15 cellular contexts compared by ENCODE assay signal in the genomic region with DNA sequence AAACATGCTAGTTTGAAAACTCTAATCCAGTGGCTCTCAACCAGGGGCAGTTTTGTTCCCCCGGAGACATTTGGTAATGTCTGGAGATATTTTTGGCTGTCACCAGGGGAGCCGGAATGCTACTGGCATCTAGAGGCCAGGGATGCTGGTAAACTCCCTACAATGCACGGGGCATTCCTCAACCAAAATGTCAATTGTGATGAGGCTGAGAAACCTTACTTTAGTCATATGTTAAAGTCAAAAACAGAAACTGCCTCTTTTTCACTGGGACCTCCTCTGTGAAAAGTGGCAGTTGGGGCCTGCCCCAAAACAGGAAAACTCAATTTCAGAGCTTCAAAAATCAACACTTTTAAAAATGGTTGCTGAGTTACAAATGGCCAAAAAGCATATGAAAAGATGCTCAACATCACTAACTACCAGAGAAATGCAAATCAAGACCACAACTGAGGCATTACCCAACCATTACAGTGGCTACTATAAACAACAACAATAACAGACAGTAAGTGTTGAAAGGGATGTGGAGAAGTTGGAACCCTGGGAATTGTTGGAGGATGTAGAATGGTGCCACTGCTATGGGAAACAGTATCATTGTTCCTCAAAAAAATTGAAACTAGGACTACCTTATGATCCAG.
DNase-seq lines count a peak whose midpoint lies in the region; ATAC-seq, FAIRE-seq and TF ChIP-seq lines count a peak whose summit lies in the region.
"Had no signal": no experiment of that assay in that cellular context is flagged by ENCODE, and none has a peak within 500 bp of the region (broad histone marks: within the 10 kb centered on the region; RNA-seq: fewer than 3 reads in every experiment).

No MANE protein-coding gene starts in this region.

- H3K36me3 Mint-ChIP-seq in activated naive CD8-positive, alpha-beta T cell treated with anti-CD3 and anti-CD28 coated beads, Interleukin-2, amount 50 U/mL, for 24 hours (ENCODE audit: low read depth), result no peaks in the 10 kb centered on the region
- H3K36me3 Mint-ChIP-seq in activated naive CD8-positive, alpha-beta T cell treated with anti-CD3 and anti-CD28 coated beads for 36 hours, result no peaks in the 10 kb centered on the region

- peak overlapping the region; percentile 71 for H3K4me2 ChIP-seq in MM.1S (ENCODE audit: low read depth, low read length)

- no peaks in the 10 kb centered on the region for H3K27me3 ChIP-seq in MM.1S (replicated peaks; ENCODE audit: insufficient read depth, low read length)
- no peaks in the 10 kb centered on the region for H3K27me3 ChIP-seq in tibial artery
- H3K27me3 ChIP-seq: suprapubic skin had no signal

- H3K36me3 ChIP-seq in MM.1S (replicated peaks; ENCODE audit: insufficient read depth, low read length) (no peaks in the 10 kb centered on the region), tibial artery (no peaks in the 10 kb centered on the region)
- H3K36me3 ChIP-seq: lower lobe of right lung, suprapubic skin had no signal

- H3K4me1 ChIP-seq in MM.1S (ENCODE audit: low read length) (peaks cover 31% of the 10 kb centered on the region), tibial artery (peaks cover 0 to 79% (median 34%) of the 10 kb centered on the region in 4 donors)
- H3K4me1 ChIP-seq: lower lobe of right lung had no signal

- TF ChIP-seq CTCF in MM.1S (IDR thresholded peaks at IDR 0.05; ENCODE audit: low read length), result no peak
- no peak for TF ChIP-seq CTCF in tibial artery (IDR thresholded peaks at IDR 0.05)

- peak overlapping the region; percentile 12 for H3K4me3 ChIP-seq in MM.1S (ENCODE audit: low read length)
- H3K4me3 ChIP-seq in tibial artery, result no peak overlapping the region
- H3K4me3 ChIP-seq: lower lobe of right lung, suprapubic skin had no signal

- no peak for DNase-seq in activated naive CD8-positive, alpha-beta T cell treated with anti-CD3 and anti-CD28 coated beads, Interleukin-2, amount 50 U/mL, for 24 hours
- DNase-seq in activated naive CD8-positive, alpha-beta T cell treated with anti-CD3 and anti-CD28 coated beads for 36 hours, result no peak
- peak; percentile 14 for DNase-seq in MM.1S
- peak in 1 of 2 donors; percentile 73 for DNase-seq in tibial artery
- no peak for DNase-seq in NK-92 treated with Interleukin-12 subunit alpha and Interleukin-12 subunit beta, amount 100 ng/mL, for 24 hours (lab: John Stamatoyannopoulos, UW)
- DNase-seq in substantia nigra (lab: John Stamatoyannopoulos, UW), result no peak
- DNase-seq in RCC 7860 (ENCODE audit: low spot score), result no peak
- DNase-seq: DMS79 treated with DMSO at 0.1 percent for 48 hours; lower lobe of right lung; NCI-H2227 treated with DMSO at 0.1 percent for 48 hours; posterior cingulate gyrus; stimulated activated CD4-positive, alpha-beta T cell treated with anti-CD3 and anti-CD28 coated beads, Interleukin-2, amount 100 ng/mL, for 48 hours had no signal

- H3K27me3 Mint-ChIP-seq in activated naive CD8-positive, alpha-beta T cell treated with anti-CD3 and anti-CD28 coated beads, Interleukin-2, amount 50 U/mL, for 24 hours, result no peaks in the 10 kb centered on the region
- no peaks in the 10 kb centered on the region for H3K27me3 Mint-ChIP-seq in activated naive CD8-positive, alpha-beta T cell treated with anti-CD3 and anti-CD28 coated beads for 36 hours

- H3F3A ChIP-seq in MM.1S (ENCODE audit: insufficient read depth, low read length), result peaks cover 10% of the 10 kb centered on the region

- H3K27ac ChIP-seq in MM.1S (ENCODE audit: low read length), result peak overlapping the region; percentile 71; the same call in 1 of the 2 replicates
- H3K27ac ChIP-seq in tibial artery, result peak overlapping the region; percentile 46 to 80
- H3K27ac ChIP-seq in substantia nigra (ENCODE audit: low read depth, low read length, poor library complexity, severe bottlenecking), result no peak overlapping the region
- H3K27ac ChIP-seq: lower lobe of right lung, suprapubic skin had no signal

- H3K9me3 ChIP-seq in MM.1S (replicated peaks; ENCODE audit: insufficient read depth, low read length) (no peaks in the 10 kb centered on the region), tibial artery (no peaks in the 10 kb centered on the region)
- H3K9me3 ChIP-seq: lower lobe of right lung, suprapubic skin had no signal

- H3K4me3 Mint-ChIP-seq in activated naive CD8-positive, alpha-beta T cell treated with anti-CD3 and anti-CD28 coated beads, Interleukin-2, amount 50 U/mL, for 24 hours, result no peak overlapping the region
- H3K4me3 Mint-ChIP-seq in activated naive CD8-positive, alpha-beta T cell treated with anti-CD3 and anti-CD28 coated beads for 36 hours, result no peak overlapping the region

- no peaks in the 10 kb centered on the region for H3K9me2 ChIP-seq in MM.1S (replicated peaks; ENCODE audit: insufficient read depth, low read length)

- peak overlapping the region; percentile 37 for H2AFZ ChIP-seq in MM.1S (ENCODE audit: low read length)

- no peaks in the 10 kb centered on the region for H3K79me2 ChIP-seq in MM.1S (ENCODE audit: low read length)

- peaks cover 25% of the 10 kb centered on the region for H3K4me1 Mint-ChIP-seq in activated naive CD8-positive, alpha-beta T cell treated with anti-CD3 and anti-CD28 coated beads, Interleukin-2, amount 50 U/mL, for 24 hours
- peaks cover 10% of the 10 kb centered on the region for H3K4me1 Mint-ChIP-seq in activated naive CD8-positive, alpha-beta T cell treated with anti-CD3 and anti-CD28 coated beads for 36 hours

- H4K20me1 ChIP-seq in MM.1S (ENCODE audit: insufficient read depth, low read length), result no peaks in the 10 kb centered on the region

- ATAC-seq in activated naive CD8-positive, alpha-beta T cell treated with anti-CD3 and anti-CD28 coated beads, Interleukin-2, amount 50 U/mL, for 24 hours, result no peak
- ATAC-seq in HG02571 (IDR thresholded peaks at IDR 0.05; ENCODE audit: unreplicated experiment), result peak; percentile 51

- H3K9me3 Mint-ChIP-seq in activated naive CD8-positive, alpha-beta T cell treated with anti-CD3 and anti-CD28 coated beads, Interleukin-2, amount 50 U/mL, for 24 hours, result no peaks in the 10 kb centered on the region
- no peaks in the 10 kb centered on the region for H3K9me3 Mint-ChIP-seq in activated naive CD8-positive, alpha-beta T cell treated with anti-CD3 and anti-CD28 coated beads for 36 hours

- intact Hi-C loops in tibial artery (cut with DNase I; ENCODE audit: low total_unique reads), result no loop called here

- H3K27ac Mint-ChIP-seq in activated naive CD8-positive, alpha-beta T cell treated with anti-CD3 and anti-CD28 coated beads, Interleukin-2, amount 50 U/mL, for 24 hours, result peak overlapping the region; percentile 53
- H3K27ac Mint-ChIP-seq in activated naive CD8-positive, alpha-beta T cell treated with anti-CD3 and anti-CD28 coated beads for 36 hours, result no peak overlapping the region

- H3K9ac ChIP-seq in MM.1S (ENCODE audit: low read length), result no peak overlapping the region

- FAIRE-seq in RCC 7860 (lab: Jason Lieb, UNC), result no peak
- FAIRE-seq: endothelial cell of umbilical vein had no signal
